24 cellular contexts compared by ENCODE assay signal in the genomic region with DNA sequence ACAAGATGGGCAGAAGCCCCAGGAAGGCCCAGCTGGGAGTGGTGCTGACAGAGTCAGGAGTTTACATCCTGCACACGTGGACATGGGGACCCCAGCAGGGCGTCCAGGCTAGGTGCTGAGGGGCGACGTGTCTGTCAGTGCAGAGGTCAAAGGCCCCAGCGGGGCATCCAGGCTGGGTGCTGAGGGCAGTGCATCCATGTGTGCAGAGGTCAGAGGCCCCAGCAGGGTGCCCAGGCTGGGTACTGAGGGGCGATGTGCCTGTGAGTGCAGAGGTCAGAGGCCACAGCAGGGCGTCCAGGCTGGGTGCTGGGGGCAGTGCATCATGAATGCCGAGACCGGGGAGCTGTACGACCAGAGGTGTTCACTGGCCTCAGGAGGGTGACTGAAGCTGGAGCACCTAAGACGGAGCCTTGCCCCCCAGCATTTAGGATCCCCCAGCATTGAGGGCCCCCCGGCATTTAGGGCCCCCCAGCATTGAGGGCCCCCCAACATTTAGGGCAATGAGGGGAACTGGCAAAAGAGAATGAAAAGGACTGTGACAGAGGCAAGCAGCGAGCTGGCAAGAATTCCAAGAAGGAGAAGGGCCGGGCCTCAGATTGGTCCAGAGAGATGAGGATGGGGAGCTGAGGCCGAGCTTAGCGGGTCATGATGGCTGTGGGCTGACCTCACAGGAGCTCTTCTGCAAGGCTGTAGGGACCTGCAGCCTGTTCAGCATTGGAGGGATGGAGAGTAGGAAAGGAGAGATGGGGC.
A peak's percentile ranks its signal among the peaks of the same experiment; 100 is the strongest.
DNase-seq lines count a peak whose midpoint lies in the region; ATAC-seq and TF ChIP-seq lines count a peak whose summit lies in the region.
"Had no signal": no experiment of that assay in that cellular context is flagged by ENCODE, and none has a peak within 500 bp of the region (broad histone marks: within the 10 kb centered on the region; RNA-seq: fewer than 3 reads in every experiment).

No MANE protein-coding gene starts in this region.

- peak; percentile 17 for DNase-seq in activated CD8-positive, alpha-beta memory T cell treated with anti-CD3 and anti-CD28 coated beads for 24 hours
- no peak for DNase-seq in activated CD8-positive, alpha-beta memory T cell treated with anti-CD3 and anti-CD28 coated beads, Interleukin-2, amount 50 U/mL, for 4 hours
- DNase-seq in islet precursor cell (peak; percentile 36), neural progenitor cell (ENCODE audit: low spot score) (no peak), type B pancreatic cell (ENCODE audit: extremely low spot score, unreplicated experiment) (peak; percentile 60)
- DNase-seq: Caco-2, DMS79, EL, GF-D8, Karpas-422, NCI-H1105, NCI-H1436 treated with DMSO at 0.1 percent for 48 hours, NCI-H187 treated with DMSO at 0.1 percent for 48 hours, NCI-H2107, NCI-H446, NCI-H524 treated with DMSO at 0.1 percent for 48 hours, NCI-H774 had no signal

- no peak overlapping the region for H3K4me3 ChIP-seq in neural progenitor cell
- H3K4me3 ChIP-seq: SJSA1 had no signal

- no peaks in the 10 kb centered on the region for H3K79me2 ChIP-seq in neural progenitor cell (ENCODE audit: low read depth)

- H3K27ac ChIP-seq in neural progenitor cell = no peak overlapping the region
- H3K27ac ChIP-seq: 22Rv1, C4-2B, SJSA1 had no signal

- H3K4me1 ChIP-seq in neural progenitor cell = peaks cover 7% of the 10 kb centered on the region
- H3K4me1 ChIP-seq: Caco-2, SJSA1 had no signal

- peaks cover 11% of the 10 kb centered on the region for H3K36me3 Mint-ChIP-seq in neural progenitor cell
- H3K36me3 Mint-ChIP-seq in type B pancreatic cell = peaks cover 4% of the 10 kb centered on the region
- H3K36me3 Mint-ChIP-seq: CD8-positive, alpha-beta T cell had no signal

- peaks cover 39% of the 10 kb centered on the region for H3K9me3 Mint-ChIP-seq in neural progenitor cell
- peaks cover 15% of the 10 kb centered on the region for H3K9me3 Mint-ChIP-seq in type B pancreatic cell

- no peaks in the 10 kb centered on the region for H4K20me1 ChIP-seq in neural progenitor cell (ENCODE audit: low read depth)

- ATAC-seq in HG02970 (IDR thresholded peaks at IDR 0.05; ENCODE audit: low FRiP score, unreplicated experiment) = no peak
- no peak for ATAC-seq in GM18870 (IDR thresholded peaks at IDR 0.05; ENCODE audit: unreplicated experiment)
- ATAC-seq: CD8-positive, alpha-beta T cell had no signal

- peak overlapping the region; percentile 34 for H3K27ac Mint-ChIP-seq in neural progenitor cell
- no peak overlapping the region for H3K27ac Mint-ChIP-seq in type B pancreatic cell
- H3K27ac Mint-ChIP-seq: B cell; CD8-positive, alpha-beta T cell had no signal

- H2AFZ ChIP-seq in neural progenitor cell (replicated peaks) = no peak overlapping the region

- no peak for TF ChIP-seq CTCF in neural progenitor cell (IDR thresholded peaks at IDR 0.05)
- TF ChIP-seq CTCF in type B pancreatic cell (conservative IDR thresholded peaks at IDR 0.05) = no peak

- H3K27me3 ChIP-seq in neural progenitor cell = no peaks in the 10 kb centered on the region
- H3K27me3 ChIP-seq: SJSA1 had no signal

- H3K4me2 ChIP-seq in neural progenitor cell = no peak overlapping the region

- H3K9ac ChIP-seq in neural progenitor cell = no peak overlapping the region

- H3K9me3 ChIP-seq in neural progenitor cell (ENCODE audit: low read depth) = peaks cover 12% of the 10 kb centered on the region

- peaks cover 4% of the 10 kb centered on the region for H3F3A ChIP-seq in neural progenitor cell (ENCODE audit: low read depth)

- H3K36me3 ChIP-seq in neural progenitor cell = no peaks in the 10 kb centered on the region
- H3K36me3 ChIP-seq: SJSA1 had no signal

- H3K4me1 Mint-ChIP-seq in neural progenitor cell (peaks cover 19% of the 10 kb centered on the region), type B pancreatic cell (ENCODE audit: unreplicated experiment) (no peaks in the 10 kb centered on the region)
- H3K4me1 Mint-ChIP-seq: B cell had no signal

- peaks cover 14% of the 10 kb centered on the region for H3K27me3 Mint-ChIP-seq in neural progenitor cell (ENCODE audit: insufficient read depth, low read depth)
- no peaks in the 10 kb centered on the region for H3K27me3 Mint-ChIP-seq in type B pancreatic cell
- H3K27me3 Mint-ChIP-seq: B cell had no signal

- H3K4me3 Mint-ChIP-seq in neural progenitor cell (no peak overlapping the region), type B pancreatic cell (no peak overlapping the region)
- H3K4me3 Mint-ChIP-seq: B cell; CD8-positive, alpha-beta T cell had no signal

Comparison
In these comparisons a context has a peak if more than half of its experiments do, and no peak if none do; other contexts are left out.
1. DNase-seq: peak in activated CD8-positive, alpha-beta memory T cell treated with anti-CD3 and anti-CD28 coated beads for 24 hours (single experiment), islet precursor cell (single experiment) and type B pancreatic cell (single experiment); none in activated CD8-positive, alpha-beta memory T cell treated with anti-CD3 and anti-CD28 coated beads, Interleukin-2, amount 50 U/mL, for 4 hours (single experiment) and neural progenitor cell (single experiment).